11 cellular contexts compared by ENCODE assay signal in the genomic region with DNA sequence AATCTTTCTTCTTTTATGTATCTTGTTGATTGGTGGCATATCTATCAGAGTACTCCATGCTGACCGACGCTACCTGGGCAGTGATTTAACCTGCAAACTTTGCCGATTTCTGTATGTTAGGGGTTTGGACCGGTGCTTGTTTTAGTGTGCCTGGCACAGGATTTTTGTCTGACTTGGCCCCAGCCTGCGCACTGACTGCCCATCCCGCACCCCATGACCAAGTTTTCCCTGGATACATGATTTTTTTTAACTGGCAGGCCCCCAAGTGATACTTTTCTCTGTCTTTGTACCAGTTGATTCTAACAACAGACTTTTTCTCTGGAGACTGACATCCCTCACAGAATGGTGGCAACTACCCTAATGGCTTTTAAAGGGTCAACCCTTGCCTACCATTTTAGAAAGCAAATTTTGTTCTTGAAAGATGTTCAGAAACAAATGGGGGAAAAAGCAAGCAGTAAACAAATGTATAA.
DNase-seq lines count a peak whose midpoint lies in the region; ATAC-seq and TF ChIP-seq lines count a peak whose summit lies in the region.
"Had no signal": no experiment of that assay in that cellular context is flagged by ENCODE, and none has a peak within 500 bp of the region (broad histone marks: within the 10 kb centered on the region; RNA-seq: fewer than 3 reads in every experiment).

No MANE protein-coding gene starts in this region.

- no peak overlapping the region for H3K27ac ChIP-seq in subcutaneous abdominal adipose tissue (ENCODE audit: low read depth, low read length)
- H3K27ac ChIP-seq: cardiac muscle cell had no signal

- no peaks in the 10 kb centered on the region for H3K9me3 ChIP-seq in subcutaneous abdominal adipose tissue (ENCODE audit: control insufficient read depth in 5 of 5, low read length in 5 of 5)

- H3K9me3 Mint-ChIP-seq in activated CD8-positive, alpha-beta memory T cell treated with anti-CD3 and anti-CD28 coated beads, Interleukin-2, amount 10 ng/mL, durations not matched to agents 7 days and 5 days (ENCODE audit: low read depth) = no peaks in the 10 kb centered on the region
- no peaks in the 10 kb centered on the region for H3K9me3 Mint-ChIP-seq in activated CD4-positive, alpha-beta memory T cell treated with anti-CD3 and anti-CD28 coated beads for 36 hours
- peaks cover 1% of the 10 kb centered on the region for H3K9me3 Mint-ChIP-seq in glutamatergic neuron (ENCODE audit: unreplicated experiment)

- POLR2A ChIA-PET in activated CD4-positive, alpha-beta memory T cell treated with anti-CD3 and anti-CD28 coated beads for 36 hours (lab: Charles Lee) = interaction anchor here (1.3 kb wide), 1 partner anchor 12 kb away, joined by 4 read pairs; no protein-coding TSS in a partner anchor

- peaks cover 0 to 11% (median 7%) of the 10 kb centered on the region in 5 donors for H3K4me1 ChIP-seq in subcutaneous abdominal adipose tissue (ENCODE audit: control insufficient read depth in 5 of 5, insufficient read depth in 5 of 5, low read length in 5 of 5)

- H3K4me3 Mint-ChIP-seq in activated CD8-positive, alpha-beta memory T cell treated with anti-CD3 and anti-CD28 coated beads, Interleukin-2, amount 10 ng/mL, durations not matched to agents 7 days and 5 days = peak overlapping the region; percentile 78
- H3K4me3 Mint-ChIP-seq in activated CD4-positive, alpha-beta memory T cell treated with anti-CD3 and anti-CD28 coated beads for 36 hours = peak overlapping the region; percentile 51
- H3K4me3 Mint-ChIP-seq in glutamatergic neuron (ENCODE audit: unreplicated experiment) = peak overlapping the region; percentile 16

- no peak for DNase-seq in activated CD8-positive, alpha-beta memory T cell treated with anti-CD3 and anti-CD28 coated beads, Interleukin-2, amount 10 ng/mL, durations not matched to agents 7 days and 5 days
- no peak for DNase-seq in activated CD8-positive, alpha-beta memory T cell treated with anti-CD3 and anti-CD28 coated beads, Interleukin-2, amount 50 U/mL, for 4 hours
- no peak for DNase-seq in activated CD4-positive, alpha-beta memory T cell treated with anti-CD3 and anti-CD28 coated beads for 36 hours
- DNase-seq in glutamatergic neuron = no peak
- DNase-seq in iPS-NIHi11 (ENCODE audit: low spot score) = no peak
- DNase-seq in NCI-H1092 (lab: John Stamatoyannopoulos, UW) = no peak
- DNase-seq: KG1, SIG-M5 had no signal

- CTCF ChIA-PET in activated CD8-positive, alpha-beta memory T cell treated with anti-CD3 and anti-CD28 coated beads, Interleukin-2, amount 10 ng/mL, durations not matched to agents 7 days and 5 days (lab: Charles Lee) = interaction anchor here (0.9 to 1.2 kb wide), 2 partner anchors 8 to 44 kb away, joined by 3 to 4 read pairs; no protein-coding TSS in a partner anchor
- CTCF ChIA-PET in activated CD4-positive, alpha-beta memory T cell treated with anti-CD3 and anti-CD28 coated beads for 36 hours (lab: Charles Lee) = interaction anchor here (0.6 kb wide), 1 partner anchor 44 kb away, joined by 3 read pairs; no protein-coding TSS in a partner anchor

- no peaks in the 10 kb centered on the region for H3K27me3 Mint-ChIP-seq in activated CD8-positive, alpha-beta memory T cell treated with anti-CD3 and anti-CD28 coated beads, Interleukin-2, amount 10 ng/mL, durations not matched to agents 7 days and 5 days
- no peaks in the 10 kb centered on the region for H3K27me3 Mint-ChIP-seq in activated CD4-positive, alpha-beta memory T cell treated with anti-CD3 and anti-CD28 coated beads for 36 hours
- peaks cover 3% of the 10 kb centered on the region for H3K27me3 Mint-ChIP-seq in glutamatergic neuron (ENCODE audit: unreplicated experiment)

- peak overlapping the region in 2 of 5 donors; percentile 14 to 68 for H3K9ac ChIP-seq in subcutaneous abdominal adipose tissue (ENCODE audit: low read length in 5 of 5)

- no peaks in the 10 kb centered on the region for H3K36me3 Mint-ChIP-seq in activated CD8-positive, alpha-beta memory T cell treated with anti-CD3 and anti-CD28 coated beads, Interleukin-2, amount 10 ng/mL, durations not matched to agents 7 days and 5 days
- no peaks in the 10 kb centered on the region for H3K36me3 Mint-ChIP-seq in activated CD4-positive, alpha-beta memory T cell treated with anti-CD3 and anti-CD28 coated beads for 36 hours
- no peaks in the 10 kb centered on the region for H3K36me3 Mint-ChIP-seq in glutamatergic neuron (ENCODE audit: unreplicated experiment)

- ATAC-seq in activated CD8-positive, alpha-beta memory T cell treated with anti-CD3 and anti-CD28 coated beads, Interleukin-2, amount 10 ng/mL, durations not matched to agents 7 days and 5 days = no peak
- no peak for ATAC-seq in GM19035 (IDR thresholded peaks at IDR 0.05; ENCODE audit: unreplicated experiment)

- peaks cover 0 to 2% (median 0%) of the 10 kb centered on the region in 5 donors for H3K27me3 ChIP-seq in subcutaneous abdominal adipose tissue (ENCODE audit: control insufficient read depth in 5 of 5, insufficient read depth in 4 of 5, low read length in 5 of 5)
- H3K27me3 ChIP-seq: cardiac muscle cell had no signal

- no peaks in the 10 kb centered on the region for H3K36me3 ChIP-seq in subcutaneous abdominal adipose tissue (ENCODE audit: control insufficient read depth in 5 of 5, insufficient read depth in 5 of 5, low read length in 5 of 5)
- H3K36me3 ChIP-seq: cardiac muscle cell had no signal

- TF ChIP-seq CTCF in glutamatergic neuron (IDR thresholded peaks at IDR 0.05; ENCODE audit: partially characterized antibody, unreplicated experiment) = no peak

- H3K27ac Mint-ChIP-seq in activated CD8-positive, alpha-beta memory T cell treated with anti-CD3 and anti-CD28 coated beads, Interleukin-2, amount 10 ng/mL, durations not matched to agents 7 days and 5 days = peak overlapping the region; percentile 94
- no peak overlapping the region for H3K27ac Mint-ChIP-seq in activated CD4-positive, alpha-beta memory T cell treated with anti-CD3 and anti-CD28 coated beads for 36 hours
- H3K27ac Mint-ChIP-seq in glutamatergic neuron (ENCODE audit: unreplicated experiment) = no peak overlapping the region

- H3K4me3 ChIP-seq in subcutaneous abdominal adipose tissue (ENCODE audit: low read depth in 1 of 5, low read length in 5 of 5) = peak overlapping the region in 3 of 5 donors; percentile 40 to 41 (median 41)
- H3K4me3 ChIP-seq: cardiac muscle cell had no signal

- peaks cover 45% of the 10 kb centered on the region for H3K4me1 Mint-ChIP-seq in activated CD8-positive, alpha-beta memory T cell treated with anti-CD3 and anti-CD28 coated beads, Interleukin-2, amount 10 ng/mL, durations not matched to agents 7 days and 5 days
- peaks cover 30% of the 10 kb centered on the region for H3K4me1 Mint-ChIP-seq in activated CD4-positive, alpha-beta memory T cell treated with anti-CD3 and anti-CD28 coated beads for 36 hours (ENCODE audit: low read depth)
- H3K4me1 Mint-ChIP-seq in glutamatergic neuron (ENCODE audit: low read depth, unreplicated experiment) = peaks cover 16% of the 10 kb centered on the region

- intact Hi-C loops in activated CD4-positive, alpha-beta memory T cell treated with anti-CD3 and anti-CD28 coated beads for 36 hours (cut with micrococcal nuclease) = loop anchor here (1.0 to 5.0 kb wide), 7 partner anchors 15 to 545 kb away; no protein-coding TSS in a partner anchor

Comparison
In these comparisons a context has a peak if more than half of its experiments do, and no peak if none do; other contexts are left out.
1. H3K4me3 Mint-ChIP-seq: peak in every context shown above with its lines; median percentile 78 in activated CD8-positive, alpha-beta memory T cell treated with anti-CD3 and anti-CD28 coated beads, Interleukin-2, amount 10 ng/mL, durations not matched to agents 7 days and 5 days; 51 in activated CD4-positive, alpha-beta memory T cell treated with anti-CD3 and anti-CD28 coated beads for 36 hours; 16 in glutamatergic neuron.